8 cellular contexts compared by ENCODE assay signal in genomic region chr9:124110307-124110915, GRCh38.
A peak's percentile ranks its signal among the peaks of the same experiment; 100 is the strongest.
DNase-seq lines count a peak whose midpoint lies in the region; ATAC-seq and TF ChIP-seq lines count a peak whose summit lies in the region.

No MANE protein-coding gene starts in this region.

- peak; percentile 43 for ATAC-seq in Right ventricle myocardium superior (ENCODE audit: poor library complexity)
- ATAC-seq in T-cell (replicated peaks in 1 of 4): no peak
- ATAC-seq in GM21786 (IDR thresholded peaks at IDR 0.05; ENCODE audit: unreplicated experiment): no peak
- ATAC-seq in HG02610 (IDR thresholded peaks at IDR 0.05; ENCODE audit: unreplicated experiment): no peak

- peak; percentile 67 for DNase-seq in Right ventricle myocardium superior
- DNase-seq in right atrium auricular region (ENCODE audit: low spot score): no peak
- DNase-seq in T-cell: peak in 22 of 34 experiments; percentile 6 to 34 (median 20)
- peak in 2 of 3 donors; percentile 2 to 5 for DNase-seq in effector memory CD4-positive, alpha-beta T cell
- peak; percentile 68 for DNase-seq in mucosa of gallbladder (ENCODE audit: low spot score)
- DNase-seq in stimulated activated naive CD4-positive, alpha-beta T cell treated with Interleukin-2 at 50 U/mL for 16 hours (lab: John Stamatoyannopoulos, UW): no peak

- H3K4me1 ChIP-seq in right atrium auricular region: no peaks in the 10 kb centered on the region
- H3K4me1 ChIP-seq in effector memory CD4-positive, alpha-beta T cell (ENCODE audit: control insufficient read depth, insufficient read depth, low read length, poor library complexity, severe bottlenecking): no peaks in the 10 kb centered on the region

- intact Hi-C loops in Right ventricle myocardium superior (cut with DNase I): no loop called here

- no peaks in the 10 kb centered on the region for H3K27me3 ChIP-seq in right atrium auricular region
- H3K27me3 ChIP-seq in effector memory CD4-positive, alpha-beta T cell (replicated peaks; ENCODE audit: control insufficient read depth, insufficient read depth, low read length, poor library complexity, severe bottlenecking): no peaks in the 10 kb centered on the region

- no peaks in the 10 kb centered on the region for H3K9me3 ChIP-seq in right atrium auricular region
- no peaks in the 10 kb centered on the region for H3K9me3 ChIP-seq in effector memory CD4-positive, alpha-beta T cell (ENCODE audit: control insufficient read depth, low read length)

- H3K4me1 Mint-ChIP-seq in T-cell: no peaks in the 10 kb centered on the region

- no peak overlapping the region for H3K27ac ChIP-seq in right atrium auricular region
- no peak overlapping the region for H3K27ac ChIP-seq in effector memory CD4-positive, alpha-beta T cell (ENCODE audit: insufficient read depth, low read length, poor library complexity, severe bottlenecking)

- TF ChIP-seq CTCF in right atrium auricular region (IDR thresholded peaks at IDR 0.05): no peak

- no peak overlapping the region for H3K4me3 ChIP-seq in right atrium auricular region
- H3K4me3 ChIP-seq in effector memory CD4-positive, alpha-beta T cell (ENCODE audit: insufficient read depth, low read depth, low read length, poor library complexity, severe bottlenecking): no peak overlapping the region

- no peaks in the 10 kb centered on the region for H3K36me3 Mint-ChIP-seq in T-cell

- CTCF ChIA-PET in T-cell (lab: Charles Lee): no interaction called here

- no peaks in the 10 kb centered on the region for H3K36me3 ChIP-seq in right atrium auricular region
- H3K36me3 ChIP-seq in effector memory CD4-positive, alpha-beta T cell (ENCODE audit: control insufficient read depth, insufficient read depth, low read length): no peaks in the 10 kb centered on the region

- H3K27me3 Mint-ChIP-seq in T-cell: peaks cover 23 to 43% of the 10 kb centered on the region in 2 donors

- POLR2A ChIA-PET in T-cell (lab: Charles Lee): no interaction called here

- H3K4me3 Mint-ChIP-seq in T-cell: no peak overlapping the region

- H3K27ac Mint-ChIP-seq in T-cell: no peak overlapping the region

- H3K9me3 Mint-ChIP-seq in T-cell: peaks cover 0 to 4% (median 0%) of the 10 kb centered on the region in 3 donors

Comparison
In these comparisons a context has a peak if more than half of its experiments do, and no peak if none do; other contexts are left out.
1. DNase-seq: peak in Right ventricle myocardium superior (single experiment), T-cell (22 of 34), effector memory CD4-positive, alpha-beta T cell (2 of 3) and mucosa of gallbladder (single experiment); none in right atrium auricular region (single experiment) and stimulated activated naive CD4-positive, alpha-beta T cell treated with Interleukin-2 at 50 U/mL for 16 hours (single experiment).